In genomic region chr9:75176037-75176436, GRCh38 we compare ENCODE assay signal across 20 cellular contexts.
"Had no signal": no experiment of that assay in that cellular context is flagged by ENCODE, and none has a peak within 500 bp of the region (broad histone marks: within the 10 kb centered on the region; RNA-seq: fewer than 3 reads in every experiment).

No MANE protein-coding gene starts in this region.

- H3K27me3 Mint-ChIP-seq: naive thymus-derived CD8-positive, alpha-beta T cell; stimulated activated memory B cell treated with anti-CD40 and anti-IgM and Interleukin-4, amounts not matched to agents 10 μg/mL and 1 μg/mL and 100 μg/mL, for 72 hours had no signal

- H3K27me3 ChIP-seq: gastrocnemius medialis, spleen, transverse colon had no signal

- ATAC-seq: gastrocnemius medialis; lower lobe of right lung; naive thymus-derived CD8-positive, alpha-beta T cell; sciatic nerve; stimulated activated memory B cell treated with anti-CD40 and anti-IgM and Interleukin-4, amounts not matched to agents 10 μg/mL and 1 μg/mL and 100 μg/mL, for 72 hours had no signal

- H3K4me1 ChIP-seq: gastrocnemius medialis, lower lobe of right lung, prostate gland, spleen, transverse colon had no signal

- H3K27ac ChIP-seq: gastrocnemius medialis, lower lobe of right lung, prostate gland, spleen, transverse colon had no signal

- H3K36me3 ChIP-seq: gastrocnemius medialis, prostate gland, transverse colon had no signal

- H3K9me3 Mint-ChIP-seq: activated T-helper 1 cell treated with anti-CD3 and anti-CD28 coated beads, Interleukin-12 subunit alpha, Interleukin-12 subunit beta, Interleukin-2, Interleukin-4 antibody, amounts not matched to agents 30 ng/mL and 10 ng/mL and 1 ng/mL, durations not matched to agents 14 hours and 24 hours and 36 hours; naive thymus-derived CD8-positive, alpha-beta T cell; stimulated activated memory B cell treated with anti-CD40 and anti-IgM and Interleukin-4, amounts not matched to agents 10 μg/mL and 1 μg/mL and 100 μg/mL, for 72 hours had no signal

- H3K4me1 Mint-ChIP-seq: stimulated activated memory B cell treated with anti-CD40 and anti-IgM and Interleukin-4, amounts not matched to agents 10 μg/mL and 1 μg/mL and 100 μg/mL, for 72 hours had no signal

- H3K4me2 ChIP-seq: SK-N-SH had no signal

- H3K4me3 Mint-ChIP-seq: activated T-helper 1 cell treated with anti-CD3 and anti-CD28 coated beads, Interleukin-12 subunit alpha, Interleukin-12 subunit beta, Interleukin-2, Interleukin-4 antibody, amounts not matched to agents 30 ng/mL and 10 ng/mL and 1 ng/mL, durations not matched to agents 14 hours and 24 hours and 36 hours; naive thymus-derived CD8-positive, alpha-beta T cell; stimulated activated memory B cell treated with anti-CD40 and anti-IgM and Interleukin-4, amounts not matched to agents 10 μg/mL and 1 μg/mL and 100 μg/mL, for 72 hours had no signal

- H3K9ac ChIP-seq: SK-N-SH had no signal

- DNase-seq: activated CD4-positive, alpha-beta T cell treated with anti-CD3 and anti-CD28 coated beads, Interleukin-2, amount 50 U/mL, for 48 hours; activated CD4-positive, CD25-positive, alpha-beta regulatory T cell; activated CD8-positive, alpha-beta memory T cell treated with anti-CD3 and anti-CD28 coated beads, Interleukin-2, amount 50 U/mL, for 48 hours; activated naive CD4-positive, alpha-beta T cell; gastrocnemius medialis; lower lobe of right lung; naive thymus-derived CD8-positive, alpha-beta T cell; occipital lobe; SK-N-SH; spleen; stimulated activated CD4-positive, alpha-beta T cell treated with anti-CD3 and anti-CD28 coated beads, Interleukin-1b, Interleukin-23, amount 100 ng/mL, for 48 hours; T-helper 2 cell; transverse colon had no signal

- H3K9me3 ChIP-seq: gastrocnemius medialis, lower lobe of right lung, prostate gland, SK-N-SH, transverse colon had no signal

- H3K4me3 ChIP-seq: gastrocnemius medialis, lower lobe of right lung, prostate gland, spleen, transverse colon had no signal

- FAIRE-seq: colon, endothelial cell of umbilical vein, TTC549 had no signal

- H3K27ac Mint-ChIP-seq: activated T-helper 1 cell treated with anti-CD3 and anti-CD28 coated beads, Interleukin-12 subunit alpha, Interleukin-12 subunit beta, Interleukin-2, Interleukin-4 antibody, amounts not matched to agents 30 ng/mL and 10 ng/mL and 1 ng/mL, durations not matched to agents 14 hours and 24 hours and 36 hours; stimulated activated memory B cell treated with anti-CD40 and anti-IgM and Interleukin-4, amounts not matched to agents 10 μg/mL and 1 μg/mL and 100 μg/mL, for 72 hours had no signal
